ENCODE assay signal across 7 cellular contexts in the genomic region with DNA sequence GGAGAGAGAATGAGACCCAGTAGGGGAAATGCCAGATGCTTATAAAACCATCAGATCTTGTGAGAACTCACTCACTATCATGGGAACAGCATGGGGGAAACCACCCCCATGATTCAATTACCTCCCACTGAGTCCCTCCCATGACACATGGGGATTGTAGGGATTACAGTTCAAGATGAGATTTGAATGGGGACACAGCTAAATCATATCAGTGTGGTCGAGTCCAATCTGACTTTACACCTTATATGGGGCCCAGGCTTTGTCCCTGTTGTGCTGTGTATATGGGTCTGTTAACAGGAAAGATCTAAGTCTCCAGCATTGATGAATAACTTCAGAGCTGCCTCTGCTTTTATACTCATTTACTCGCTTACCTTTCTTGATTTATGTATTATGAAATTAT. TPM values are rescaled to one million over a fixed set of nuclear protein-coding genes. Genes with fewer than 3 reads are reported as not detected.
"Had no signal": no experiment of that assay in that cellular context is flagged by ENCODE, and none has a peak within 500 bp of the region (broad histone marks: within the 10 kb centered on the region; RNA-seq: fewer than 3 reads in every experiment).

No MANE protein-coding gene starts in this region.

RNA-seq across cellular contexts. Expression of a gene that starts 20.9 kb away (rescaled TPM):
- total RNA-seq: K562, M059J, PC-9, Peyer's patch, RPMI7951, SJCRH30 had no signal
- polyA plus RNA-seq: IgD-negative memory B cell, K562 had no signal
